ENCODE assay signal across 2 cellular contexts in the genomic region with DNA sequence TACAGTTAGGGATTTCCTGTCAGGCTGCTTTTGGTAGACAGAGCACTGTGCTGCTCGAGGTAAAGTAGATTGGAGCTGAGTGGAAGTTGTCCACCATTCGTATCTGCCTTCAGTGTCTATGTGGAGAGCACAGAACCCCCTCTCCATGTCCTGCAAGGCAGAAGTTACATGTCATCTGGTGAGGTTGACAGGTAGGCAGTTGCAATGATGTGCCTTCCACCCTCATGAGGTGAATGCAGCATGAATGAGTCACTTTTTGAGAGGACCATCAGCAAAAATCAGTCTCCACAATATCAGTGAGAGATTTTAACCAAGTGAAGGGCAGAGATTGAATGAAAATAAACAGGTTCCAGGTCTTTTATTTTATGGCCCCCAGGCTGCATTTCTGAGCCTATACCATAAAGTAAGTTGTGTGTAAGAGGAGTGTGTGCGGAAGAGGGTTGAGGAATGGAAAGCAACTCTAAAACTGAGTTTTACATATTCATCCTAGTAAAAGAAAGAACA.
TF ChIP-seq lines count a peak whose summit lies in the region.

No MANE protein-coding gene starts in this region.

TF ChIP-seq in GM12891, 5 proteins besides CTCF, POLR2A, EP300 and RAD21:
- no peak for TF ChIP-seq POU2F2 (IDR thresholded peaks at IDR 0.05; ENCODE audit: low read depth, low read length)
- TF ChIP-seq TAF1 (IDR thresholded peaks at IDR 0.05; ENCODE audit: low read depth, low read length): no peak
- no peak for TF ChIP-seq SPI1 (IDR thresholded peaks at IDR 0.05; ENCODE audit: low read depth, low read length)
- no peak for TF ChIP-seq POLR2AphosphoS5 (IDR thresholded peaks at IDR 0.05; ENCODE audit: low read depth, low read length)
- TF ChIP-seq PAX5 (IDR thresholded peaks at IDR 0.05; ENCODE audit: insufficient read depth, low read length, severe bottlenecking): no peak

TF ChIP-seq in GM12878, 131 proteins besides CTCF, POLR2A, EP300 and RAD21:
- TF ChIP-seq TAF1 (IDR thresholded peaks at IDR 0.05; ENCODE audit: borderline replicate concordance, low read depth, low read length) (no peak), IKZF1 (conservative IDR thresholded peaks at IDR 0.05) (no peak)
TF ChIP-seq in GM12878: peak in this region for 0.
